In the genomic region with DNA sequence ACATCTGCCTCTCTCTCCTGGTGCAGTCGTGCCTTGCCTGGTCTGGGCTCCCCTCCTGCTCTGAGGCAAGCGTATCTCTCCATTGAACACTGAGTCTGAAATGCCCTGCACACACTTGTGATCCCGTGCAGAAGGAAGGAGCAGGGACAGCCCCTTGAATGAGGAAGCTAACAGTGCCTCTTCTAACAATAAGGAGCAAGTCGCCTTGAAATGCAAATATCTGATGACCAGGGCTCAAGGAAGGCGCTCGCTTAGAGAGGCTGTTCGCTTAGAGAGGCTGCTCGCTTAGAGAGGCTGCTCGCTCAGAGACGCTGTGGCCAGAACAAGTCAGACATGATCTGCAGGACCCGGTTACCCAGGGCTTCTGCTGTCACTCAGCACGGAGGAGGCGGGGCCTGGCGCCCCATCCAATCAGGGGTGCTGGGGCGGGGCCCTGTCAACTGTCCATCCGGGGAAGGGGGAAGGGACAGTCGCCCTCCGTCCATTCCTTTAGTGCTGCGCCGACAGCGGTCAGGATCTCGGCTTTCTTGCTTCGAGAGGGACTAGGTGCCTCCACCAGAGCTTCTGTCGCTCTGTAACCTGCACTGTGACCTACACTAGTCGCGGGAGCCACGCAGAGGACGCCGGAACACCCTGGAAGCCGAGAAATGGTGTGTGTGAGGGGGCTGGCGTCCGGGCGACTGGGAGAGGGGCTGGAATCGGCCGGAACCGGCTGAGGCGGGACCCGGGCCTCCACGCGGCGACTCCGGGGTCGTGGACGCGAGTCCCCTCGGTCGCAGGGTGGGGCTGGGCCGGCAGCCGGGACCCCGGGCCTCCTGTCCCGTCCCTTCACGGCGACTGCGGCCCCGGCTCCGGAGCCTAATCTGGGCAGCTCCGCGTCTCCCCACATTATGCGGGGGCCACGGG, we compare ENCODE assay signal across 8 cellular contexts. TPM values are rescaled to one million over a fixed set of nuclear protein-coding genes. Genes with fewer than 3 reads are reported as not detected.
A peak's percentile ranks its signal among the peaks of the same experiment; 100 is the strongest.
DNase-seq lines count a peak whose midpoint lies in the region; ATAC-seq and TF ChIP-seq lines count a peak whose summit lies in the region.

A gene (plus strand): TSS at position 473 of the 906 bp plus-strand sequence. CDS start 175 bp downstream, at position 648.

- peak within 1 kb of the TSS; percentile 70 to 91 (median 80) for H3K4me3 ChIP-seq in fibroblast of lung (replicated peaks in 1 of 4; ENCODE audit: control extremely low read depth in 1 of 4, insufficient read depth in 1 of 4, low read depth in 3 of 4, low read length in 4 of 4)
- H3K4me3 ChIP-seq in naive thymus-derived CD4-positive, alpha-beta T cell (ENCODE audit: low read length) = peak within 1 kb of the TSS; percentile 94

- peaks cover 2% of the 10 kb centered on the region for H3K79me2 ChIP-seq in fibroblast of lung (ENCODE audit: control insufficient read depth, insufficient read depth, low read length)

- peaks cover 0 to 33% (median 10%) of the 10 kb centered on the region in 11 donors for H3K9me3 Mint-ChIP-seq in naive thymus-derived CD4-positive, alpha-beta T cell
- no peaks in the 10 kb centered on the region for H3K9me3 Mint-ChIP-seq in stimulated activated memory B cell treated with anti-CD40 and anti-IgM and Interleukin-4, amounts not matched to agents 10 μg/mL and 1 μg/mL and 100 μg/mL, for 72 hours

- H3K27me3 Mint-ChIP-seq in naive thymus-derived CD4-positive, alpha-beta T cell = no peaks in the 10 kb centered on the region
- H3K27me3 Mint-ChIP-seq in stimulated activated memory B cell treated with anti-CD40 and anti-IgM and Interleukin-4, amounts not matched to agents 10 μg/mL and 1 μg/mL and 100 μg/mL, for 72 hours = no peaks in the 10 kb centered on the region

- peak within 1 kb of the TSS; percentile 75 for H3K9ac ChIP-seq in fibroblast of lung (ENCODE audit: insufficient read depth, low read length)

- no peaks in the 10 kb centered on the region for H3K4me1 ChIP-seq in fibroblast of lung (ENCODE audit: control insufficient read depth, extremely low read depth, insufficient read depth, low read length)
- H3K4me1 ChIP-seq in naive thymus-derived CD4-positive, alpha-beta T cell (ENCODE audit: control insufficient read depth in 2 of 2, insufficient read depth in 2 of 2, low read length in 2 of 2) = peaks cover 0 to 4% of the 10 kb centered on the region in 2 donors

- H3K27ac ChIP-seq in fibroblast of lung (ENCODE audit: insufficient read depth, low read length) = peak within 1 kb of the TSS; percentile 78
- H3K27ac ChIP-seq in naive thymus-derived CD4-positive, alpha-beta T cell (ENCODE audit: low read depth, low read length) = peak within 1 kb of the TSS; percentile 66

- peak; percentile 96 for DNase-seq in DMS 273 (lab: John Stamatoyannopoulos, UW; ENCODE audit: unreplicated experiment)
- DNase-seq in HuH-7 (ENCODE audit: low spot score) = peak; percentile 88
- DNase-seq in activated T-helper 1 cell treated with Interleukin-2 at 50 U/mL for 16 hours (ENCODE audit: low read depth) = peak; percentile 64
- peak; percentile 91 to 92 for DNase-seq in fibroblast of lung (ENCODE audit: low read depth in 2 of 2)
- peak; percentile 65 to 88 (median 73) for DNase-seq in naive thymus-derived CD4-positive, alpha-beta T cell

- H3K4me1 Mint-ChIP-seq in naive thymus-derived CD4-positive, alpha-beta T cell = peaks cover 10 to 39% (median 19%) of the 10 kb centered on the region in 7 donors
- peaks cover 24% of the 10 kb centered on the region for H3K4me1 Mint-ChIP-seq in stimulated activated memory B cell treated with anti-CD40 and anti-IgM and Interleukin-4, amounts not matched to agents 10 μg/mL and 1 μg/mL and 100 μg/mL, for 72 hours

- H2AFZ ChIP-seq in fibroblast of lung (ENCODE audit: low read length) = peak within 1 kb of the TSS; percentile 99

- peak within 1 kb of the TSS; percentile 85 to 96 (median 92) for H3K4me3 Mint-ChIP-seq in naive thymus-derived CD4-positive, alpha-beta T cell
- H3K4me3 Mint-ChIP-seq in stimulated activated memory B cell treated with anti-CD40 and anti-IgM and Interleukin-4, amounts not matched to agents 10 μg/mL and 1 μg/mL and 100 μg/mL, for 72 hours = peak within 1 kb of the TSS; percentile 90

- TF ChIP-seq CTCF in fibroblast of lung (conservative IDR thresholded peaks at IDR 0.05 in 1 of 2, IDR thresholded peaks at IDR 0.05 in 1 of 2; ENCODE audit: low read depth in 1 of 2, low read length in 2 of 2) = no peak

- H3K9me3 ChIP-seq in fibroblast of lung (ENCODE audit: control insufficient read depth, insufficient read depth, low read depth, low read length) = no peaks in the 10 kb centered on the region
- H3K9me3 ChIP-seq in naive thymus-derived CD4-positive, alpha-beta T cell (ENCODE audit: control insufficient read depth in 2 of 3, low read length in 3 of 3) = peaks cover 0 to 5% (median 0%) of the 10 kb centered on the region in 3 experiments

- H3K27me3 ChIP-seq in fibroblast of lung (ENCODE audit: control insufficient read depth, insufficient read depth, low read length) = no peaks in the 10 kb centered on the region
- no peaks in the 10 kb centered on the region for H3K27me3 ChIP-seq in naive thymus-derived CD4-positive, alpha-beta T cell (ENCODE audit: control insufficient read depth in 2 of 2, insufficient read depth in 2 of 2, low read length in 2 of 2)

- H3K36me3 ChIP-seq in fibroblast of lung (ENCODE audit: control insufficient read depth, insufficient read depth, low read length) = no peaks in the 10 kb centered on the region
- H3K36me3 ChIP-seq in naive thymus-derived CD4-positive, alpha-beta T cell (ENCODE audit: control insufficient read depth in 2 of 3, insufficient read depth in 3 of 3, low read length in 3 of 3) = peaks cover 0 to 7% (median 0%) of the 10 kb centered on the region in 3 experiments

- CTCF ChIA-PET in naive thymus-derived CD4-positive, alpha-beta T cell (lab: Charles Lee) = interaction anchor here (0.6 to 6.1 kb wide), 4 partner anchors 14 to 946 kb away, joined by 3 to 54 read pairs (median 4); a partner anchor contains a TSS

- H3K4me2 ChIP-seq in fibroblast of lung (ENCODE audit: extremely low read depth, insufficient read depth, low read length) = peak within 1 kb of the TSS; percentile 99

- POLR2A ChIA-PET in naive thymus-derived CD4-positive, alpha-beta T cell (lab: Charles Lee) = interaction anchor here (0.6 to 1.8 kb wide), 3 partner anchors 16 to 329 kb away, joined by 4 to 12 read pairs (median 5); a partner anchor contains a TSS

- H3K27ac Mint-ChIP-seq in naive thymus-derived CD4-positive, alpha-beta T cell = peak within 1 kb of the TSS; percentile 72 to 90 (median 81)
- peak within 1 kb of the TSS; percentile 88 for H3K27ac Mint-ChIP-seq in stimulated activated memory B cell treated with anti-CD40 and anti-IgM and Interleukin-4, amounts not matched to agents 10 μg/mL and 1 μg/mL and 100 μg/mL, for 72 hours

- peak; percentile 97 for ATAC-seq in GM21447 (IDR thresholded peaks at IDR 0.05; ENCODE audit: unreplicated experiment)
- ATAC-seq in naive thymus-derived CD4-positive, alpha-beta T cell = peak; percentile 99
- peak; percentile 100 for ATAC-seq in stimulated activated memory B cell treated with anti-CD40 and anti-IgM and Interleukin-4, amounts not matched to agents 10 μg/mL and 1 μg/mL and 100 μg/mL, for 72 hours

- intact Hi-C loops in naive thymus-derived CD4-positive, alpha-beta T cell (cut with micrococcal nuclease) = loop anchor here (1.0 to 5.0 kb wide), 10 partner anchors 15 to 328 kb away; a partner anchor contains a TSS

- no peaks in the 10 kb centered on the region for H4K20me1 ChIP-seq in fibroblast of lung (ENCODE audit: control insufficient read depth, extremely low read depth, insufficient read depth, low read length)

- peaks cover 4 to 34% (median 22%) of the 10 kb centered on the region in 5 donors for H3K36me3 Mint-ChIP-seq in naive thymus-derived CD4-positive, alpha-beta T cell
- no peaks in the 10 kb centered on the region for H3K36me3 Mint-ChIP-seq in stimulated activated memory B cell treated with anti-CD40 and anti-IgM and Interleukin-4, amounts not matched to agents 10 μg/mL and 1 μg/mL and 100 μg/mL, for 72 hours

TF ChIP-seq in PFSK-1, 5 proteins besides CTCF, POLR2A, EP300 and RAD21 (continues in another document):
- peak; percentile 99 for TF ChIP-seq POLR2AphosphoS5 (IDR thresholded peaks at IDR 0.05; ENCODE audit: low read depth, low read length)
- TF ChIP-seq, protein P1, sequence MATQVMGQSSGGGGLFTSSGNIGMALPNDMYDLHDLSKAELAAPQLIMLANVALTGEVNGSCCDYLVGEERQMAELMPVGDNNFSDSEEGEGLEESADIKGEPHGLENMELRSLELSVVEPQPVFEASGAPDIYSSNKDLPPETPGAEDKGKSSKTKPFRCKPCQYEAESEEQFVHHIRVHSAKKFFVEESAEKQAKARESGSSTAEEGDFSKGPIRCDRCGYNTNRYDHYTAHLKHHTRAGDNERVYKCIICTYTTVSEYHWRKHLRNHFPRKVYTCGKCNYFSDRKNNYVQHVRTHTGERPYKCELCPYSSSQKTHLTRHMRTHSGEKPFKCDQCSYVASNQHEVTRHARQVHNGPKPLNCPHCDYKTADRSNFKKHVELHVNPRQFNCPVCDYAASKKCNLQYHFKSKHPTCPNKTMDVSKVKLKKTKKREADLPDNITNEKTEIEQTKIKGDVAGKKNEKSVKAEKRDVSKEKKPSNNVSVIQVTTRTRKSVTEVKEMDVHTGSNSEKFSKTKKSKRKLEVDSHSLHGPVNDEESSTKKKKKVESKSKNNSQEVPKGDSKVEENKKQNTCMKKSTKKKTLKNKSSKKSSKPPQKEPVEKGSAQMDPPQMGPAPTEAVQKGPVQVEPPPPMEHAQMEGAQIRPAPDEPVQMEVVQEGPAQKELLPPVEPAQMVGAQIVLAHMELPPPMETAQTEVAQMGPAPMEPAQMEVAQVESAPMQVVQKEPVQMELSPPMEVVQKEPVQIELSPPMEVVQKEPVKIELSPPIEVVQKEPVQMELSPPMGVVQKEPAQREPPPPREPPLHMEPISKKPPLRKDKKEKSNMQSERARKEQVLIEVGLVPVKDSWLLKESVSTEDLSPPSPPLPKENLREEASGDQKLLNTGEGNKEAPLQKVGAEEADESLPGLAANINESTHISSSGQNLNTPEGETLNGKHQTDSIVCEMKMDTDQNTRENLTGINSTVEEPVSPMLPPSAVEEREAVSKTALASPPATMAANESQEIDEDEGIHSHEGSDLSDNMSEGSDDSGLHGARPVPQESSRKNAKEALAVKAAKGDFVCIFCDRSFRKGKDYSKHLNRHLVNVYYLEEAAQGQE (IDR thresholded peaks at IDR 0.05; ENCODE audit: insufficient read depth in 1 of 2, low read depth in 2 of 2, low read length in 2 of 2) = 0 out of 4 replicates have a peak, but pooled peaks of 1 of the 2 experiments have one; percentile 30
- TF ChIP-seq FOXP2 (optimal IDR thresholded peaks at IDR 0.05; ENCODE audit: borderline replicate concordance, extremely low read depth, extremely low read length, insufficient read depth) = no peak
- TF ChIP-seq TAF1 (IDR thresholded peaks at IDR 0.05; ENCODE audit: borderline replicate concordance, insufficient read depth, low read length) = peak; percentile 95

RNA-seq across cellular contexts. Expression of the gene that starts here (rescaled TPM):
- 1.2 TPM for polyA plus RNA-seq in PFSK-1 (2012; ENCODE audit: insufficient read length, low read depth)
- 6.9 and 11.1 TPM in 2 replicates for total RNA-seq in fibroblast of lung
- 3.7 and 4.6 TPM in 2 replicates for polyA plus RNA-seq in fibroblast of lung
- 3.6 and 4.1 TPM in 2 replicates for polyA plus RNA-seq in fibroblast of lung (2012)
- polyA minus RNA-seq in fibroblast of lung (ENCODE audit: low replicate concordance) = 0.27 and 3.0 TPM in 2 replicates
- 10 to 100 TPM; 10.4 to 19.5 (median 16.0) TPM for total RNA-seq in naive thymus-derived CD4-positive, alpha-beta T cell
- polyA plus RNA-seq in naive thymus-derived CD4-positive, alpha-beta T cell = 1 to 10 TPM; 2.1 to 5.5 TPM

Comparison
In these comparisons a context has a peak if more than half of its experiments do, and no peak if none do; other contexts are left out.
1. Peak in every context shown above with its lines: DNase-seq, ATAC-seq, H3K4me3 ChIP-seq and H3K27ac ChIP-seq.